Comparison of ENCODE assay signal across 9 cellular contexts in genomic region chr22:41366323-41367014, GRCh38. TPM values are rescaled to one million over a fixed set of nuclear protein-coding genes. Genes with fewer than 3 reads are reported as not detected.
DNase-seq lines count a peak whose midpoint lies in the region; TF ChIP-seq lines count a peak whose summit lies in the region.
"Had no signal": no experiment of that assay in that cellular context is flagged by ENCODE, and none has a peak within 500 bp of the region (broad histone marks: within the 10 kb centered on the region; RNA-seq: fewer than 3 reads in every experiment).

No MANE protein-coding gene starts in this region.

- no peak for DNase-seq in A673 (ENCODE audit: low spot score)
- DNase-seq in NCI-H2171 treated with DMSO at 0.1 percent for 48 hours (lab: John Stamatoyannopoulos, UW) = peak; percentile 94
- DNase-seq in ovary = no peak
- no peak for DNase-seq in NCI-H1105 treated with DMSO at 0.1 percent for 48 hours (lab: John Stamatoyannopoulos, UW)
- no peak for DNase-seq in LoVo (ENCODE audit: low spot score)
- DNase-seq in SK-N-DZ (ENCODE audit: low spot score) = no peak
- no peak for DNase-seq in SHP77 (lab: John Stamatoyannopoulos, UW)
- DNase-seq: activated gamma-delta T cell treated with Interleukin-2 at 50 U/mL for 16 hours had no signal

- peaks cover 17% of the 10 kb centered on the region for H3K4me1 Mint-ChIP-seq in dendritic cell treated with granulocyte-macrophage colony-stimulating factor and Interleukin-4, amounts not matched to agents 40 ng/mL and 50 ng/mL, for 4 days (ENCODE audit: low read depth)

- no peaks in the 10 kb centered on the region for H3K9me3 ChIP-seq in A673 (ENCODE audit: low read depth, low read length, poor library complexity, severe bottlenecking)
- no peaks in the 10 kb centered on the region for H3K9me3 ChIP-seq in ovary

- no peaks in the 10 kb centered on the region for H3K36me3 ChIP-seq in A673 (ENCODE audit: insufficient read depth, low read length, poor library complexity, severe bottlenecking)
- H3K36me3 ChIP-seq in ovary = no peaks in the 10 kb centered on the region

- H3K4me3 ChIP-seq in A673 (ENCODE audit: low read depth, low read length, poor library complexity, severe bottlenecking) (peak overlapping the region; percentile 26), ovary (peak overlapping the region; percentile 62)

- peak overlapping the region; percentile 44 for H3K4me3 Mint-ChIP-seq in dendritic cell treated with granulocyte-macrophage colony-stimulating factor and Interleukin-4, amounts not matched to agents 40 ng/mL and 50 ng/mL, for 4 days

- no peaks in the 10 kb centered on the region for H3K9me3 Mint-ChIP-seq in dendritic cell treated with granulocyte-macrophage colony-stimulating factor and Interleukin-4, amounts not matched to agents 40 ng/mL and 50 ng/mL, for 4 days

- peaks cover 3% of the 10 kb centered on the region for H3K27me3 Mint-ChIP-seq in dendritic cell treated with granulocyte-macrophage colony-stimulating factor and Interleukin-4, amounts not matched to agents 40 ng/mL and 50 ng/mL, for 4 days

- BruUV-seq in A673 (replicated peaks; lab: Mats Ljungman, UMichigan) = no TSS peak

- TF ChIP-seq CTCF in A673 (conservative IDR thresholded peaks at IDR 0.05; ENCODE audit: low read depth, low read length) = no peak
- no peak for TF ChIP-seq CTCF in ovary (IDR thresholded peaks at IDR 0.05)

- POLR2A ChIA-PET in A673 (lab: Charles Lee; ENCODE audit: low non-redundant PET) = interaction anchor here (0.6 kb wide), 1 partner anchor 8 kb away, joined by 9 read pairs; no protein-coding TSS in a partner anchor

- WGBS in ovary, 3 donors = 36 to 52% (median 37%) methylated on average over 16 to 17 of the region's 17 CpGs

- CTCF ChIA-PET in A673 (lab: Charles Lee) = interaction anchor here (0.8 kb wide), 1 partner anchor 160 kb away, joined by 3 read pairs; no protein-coding TSS in a partner anchor

- no peak for TF ChIP-seq POLR2A in ovary (IDR thresholded peaks at IDR 0.05)

- no peaks in the 10 kb centered on the region for H3K36me3 Mint-ChIP-seq in dendritic cell treated with granulocyte-macrophage colony-stimulating factor and Interleukin-4, amounts not matched to agents 40 ng/mL and 50 ng/mL, for 4 days (ENCODE audit: low read depth)

- intact Hi-C loops in A673 (cut with micrococcal nuclease; ENCODE audit: unreplicated experiment) (no loop called here), ovary (cut with DNase I) (no loop called here)
- intact Hi-C loops in dendritic cell treated with granulocyte-macrophage colony-stimulating factor and Interleukin-4, amounts not matched to agents 40 ng/mL and 50 ng/mL, for 4 days (cut with micrococcal nuclease) = no loop called here

- H3K27me3 ChIP-seq in A673 (replicated peaks; ENCODE audit: insufficient read depth, low read depth, low read length, poor library complexity) (no peaks in the 10 kb centered on the region), ovary (no peaks in the 10 kb centered on the region)

- H3K27ac ChIP-seq in A673 (ENCODE audit: low read depth, low read length, poor library complexity, severe bottlenecking) (no peak overlapping the region), ovary (peak overlapping the region; percentile 37 to 43)

- no peak for TF ChIP-seq EP300 in ovary (IDR thresholded peaks at IDR 0.05)

- H3K27ac Mint-ChIP-seq in dendritic cell treated with granulocyte-macrophage colony-stimulating factor and Interleukin-4, amounts not matched to agents 40 ng/mL and 50 ng/mL, for 4 days = peak overlapping the region; percentile 7

- H3K4me1 ChIP-seq in A673 (ENCODE audit: insufficient read depth, low read length, poor library complexity, severe bottlenecking) = peaks cover 17% of the 10 kb centered on the region
- H3K4me1 ChIP-seq in ovary (ENCODE audit: insufficient read depth) = peaks cover 18% of the 10 kb centered on the region

RNA-seq across cellular contexts. Expression of gene TEF, which starts 15.3 kb away (rescaled TPM):
- 3.9 and 8.0 TPM in 2 replicates for total RNA-seq in A673 (2021)
- 10 to 100 TPM; 10.8 to 64.6 (median 49.6) TPM for total RNA-seq in ovary
- 10 to 100 TPM; 26.2 to 42.8 TPM for polyA plus RNA-seq in ovary
- 6.7 and 7.3 TPM in 2 replicates for polyA plus RNA-seq in SK-N-DZ (2014; cell fraction: cytosol; rRNA removed)
- 6.1 and 8.3 TPM in 2 replicates for polyA plus RNA-seq in SK-N-DZ (2014; cell fraction: nucleus; rRNA removed)
